Comparison of ENCODE assay signal across 1 cellular context in the genomic region with DNA sequence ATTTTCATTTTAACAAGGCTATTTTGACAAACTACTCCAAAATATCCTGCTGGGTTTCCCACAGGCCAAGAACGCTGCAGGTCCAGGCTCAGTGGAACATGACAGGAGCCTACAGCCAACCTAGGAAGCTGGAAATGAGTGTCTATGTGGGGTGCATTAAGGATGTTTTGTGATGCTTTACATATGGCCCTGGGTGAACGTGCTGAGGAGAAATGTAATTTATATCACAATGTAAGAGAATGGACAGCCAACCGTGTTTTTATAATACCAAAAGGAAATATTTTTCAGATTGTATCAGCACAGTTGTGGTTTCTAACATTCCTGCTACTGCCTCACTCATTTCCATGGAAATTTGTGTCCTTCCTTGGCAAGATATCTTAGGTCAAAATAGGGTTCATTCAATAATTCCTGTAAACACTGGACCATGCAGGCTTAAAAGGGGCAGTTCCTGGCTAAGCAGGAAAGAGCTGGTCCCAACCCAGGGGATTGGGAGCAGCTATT.
A peak's percentile ranks its signal among the peaks of the same experiment; 100 is the strongest.
TF ChIP-seq lines count a peak whose summit lies in the region.

No MANE protein-coding gene starts in this region.

TF ChIP-seq in SK-N-SH, 30 proteins besides CTCF, POLR2A, EP300 and RAD21 (continued from another document):
- TF ChIP-seq, protein P1, sequence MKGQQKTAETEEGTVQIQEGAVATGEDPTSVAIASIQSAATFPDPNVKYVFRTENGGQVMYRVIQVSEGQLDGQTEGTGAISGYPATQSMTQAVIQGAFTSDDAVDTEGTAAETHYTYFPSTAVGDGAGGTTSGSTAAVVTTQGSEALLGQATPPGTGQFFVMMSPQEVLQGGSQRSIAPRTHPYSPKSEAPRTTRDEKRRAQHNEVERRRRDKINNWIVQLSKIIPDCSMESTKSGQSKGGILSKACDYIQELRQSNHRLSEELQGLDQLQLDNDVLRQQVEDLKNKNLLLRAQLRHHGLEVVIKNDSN (IDR thresholded peaks at IDR 0.05; ENCODE audit: borderline replicate concordance, low read depth): no peak
- no peak for TF ChIP-seq ELF1 (IDR thresholded peaks at IDR 0.05)
- peak; percentile 90 for TF ChIP-seq TCF12 (IDR thresholded peaks at IDR 0.05)
- no peak for TF ChIP-seq FOXJ3 (CRISPR knock-in tag; IDR thresholded peaks at IDR 0.05)
- TF ChIP-seq TAF1 (IDR thresholded peaks at IDR 0.05; ENCODE audit: borderline replicate concordance, low read depth, low read length): no peak
- TF ChIP-seq MEF2A (IDR thresholded peaks at IDR 0.05; ENCODE audit: borderline replicate concordance, low read depth): 0 out of 2 replicates have a peak, but pooled peaks have one; percentile 12
- no peak for TF ChIP-seq GATA2 (CRISPR knock-in tag; IDR thresholded peaks at IDR 0.05)
- peak; percentile 83 for TF ChIP-seq TEAD4 (IDR thresholded peaks at IDR 0.05; ENCODE audit: borderline replicate concordance, insufficient read depth)
- TF ChIP-seq, protein P2, sequence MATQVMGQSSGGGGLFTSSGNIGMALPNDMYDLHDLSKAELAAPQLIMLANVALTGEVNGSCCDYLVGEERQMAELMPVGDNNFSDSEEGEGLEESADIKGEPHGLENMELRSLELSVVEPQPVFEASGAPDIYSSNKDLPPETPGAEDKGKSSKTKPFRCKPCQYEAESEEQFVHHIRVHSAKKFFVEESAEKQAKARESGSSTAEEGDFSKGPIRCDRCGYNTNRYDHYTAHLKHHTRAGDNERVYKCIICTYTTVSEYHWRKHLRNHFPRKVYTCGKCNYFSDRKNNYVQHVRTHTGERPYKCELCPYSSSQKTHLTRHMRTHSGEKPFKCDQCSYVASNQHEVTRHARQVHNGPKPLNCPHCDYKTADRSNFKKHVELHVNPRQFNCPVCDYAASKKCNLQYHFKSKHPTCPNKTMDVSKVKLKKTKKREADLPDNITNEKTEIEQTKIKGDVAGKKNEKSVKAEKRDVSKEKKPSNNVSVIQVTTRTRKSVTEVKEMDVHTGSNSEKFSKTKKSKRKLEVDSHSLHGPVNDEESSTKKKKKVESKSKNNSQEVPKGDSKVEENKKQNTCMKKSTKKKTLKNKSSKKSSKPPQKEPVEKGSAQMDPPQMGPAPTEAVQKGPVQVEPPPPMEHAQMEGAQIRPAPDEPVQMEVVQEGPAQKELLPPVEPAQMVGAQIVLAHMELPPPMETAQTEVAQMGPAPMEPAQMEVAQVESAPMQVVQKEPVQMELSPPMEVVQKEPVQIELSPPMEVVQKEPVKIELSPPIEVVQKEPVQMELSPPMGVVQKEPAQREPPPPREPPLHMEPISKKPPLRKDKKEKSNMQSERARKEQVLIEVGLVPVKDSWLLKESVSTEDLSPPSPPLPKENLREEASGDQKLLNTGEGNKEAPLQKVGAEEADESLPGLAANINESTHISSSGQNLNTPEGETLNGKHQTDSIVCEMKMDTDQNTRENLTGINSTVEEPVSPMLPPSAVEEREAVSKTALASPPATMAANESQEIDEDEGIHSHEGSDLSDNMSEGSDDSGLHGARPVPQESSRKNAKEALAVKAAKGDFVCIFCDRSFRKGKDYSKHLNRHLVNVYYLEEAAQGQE (IDR thresholded peaks at IDR 0.05; ENCODE audit: low read depth, low read length): no peak
- TF ChIP-seq FOSL2 (IDR thresholded peaks at IDR 0.05; ENCODE audit: borderline replicate concordance, low read depth): peak; percentile 51; the same call in 1 of the 2 replicates
- TF ChIP-seq, protein P3, sequence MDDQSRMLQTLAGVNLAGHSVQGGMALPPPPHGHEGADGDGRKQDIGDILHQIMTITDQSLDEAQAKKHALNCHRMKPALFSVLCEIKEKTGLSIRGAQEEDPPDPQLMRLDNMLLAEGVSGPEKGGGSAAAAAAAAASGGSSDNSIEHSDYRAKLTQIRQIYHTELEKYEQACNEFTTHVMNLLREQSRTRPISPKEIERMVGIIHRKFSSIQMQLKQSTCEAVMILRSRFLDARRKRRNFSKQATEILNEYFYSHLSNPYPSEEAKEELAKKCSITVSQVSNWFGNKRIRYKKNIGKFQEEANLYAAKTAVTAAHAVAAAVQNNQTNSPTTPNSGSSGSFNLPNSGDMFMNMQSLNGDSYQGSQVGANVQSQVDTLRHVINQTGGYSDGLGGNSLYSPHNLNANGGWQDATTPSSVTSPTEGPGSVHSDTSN (IDR thresholded peaks at IDR 0.05): peak; percentile 94
- peak; percentile 40; the same call in 1 of the 2 replicates for TF ChIP-seq POLR2AphosphoS5 (IDR thresholded peaks at IDR 0.05; ENCODE audit: low read depth, low read length)
- no peak for TF ChIP-seq RCOR1 (IDR thresholded peaks at IDR 0.05; ENCODE audit: low read length)
- TF ChIP-seq NRF1 (IDR thresholded peaks at IDR 0.05; ENCODE audit: low read depth, low read length): no peak
- TF ChIP-seq SIN3A (IDR thresholded peaks at IDR 0.05; ENCODE audit: borderline replicate concordance, low read depth, low read length): no peak
